In the genomic region with DNA sequence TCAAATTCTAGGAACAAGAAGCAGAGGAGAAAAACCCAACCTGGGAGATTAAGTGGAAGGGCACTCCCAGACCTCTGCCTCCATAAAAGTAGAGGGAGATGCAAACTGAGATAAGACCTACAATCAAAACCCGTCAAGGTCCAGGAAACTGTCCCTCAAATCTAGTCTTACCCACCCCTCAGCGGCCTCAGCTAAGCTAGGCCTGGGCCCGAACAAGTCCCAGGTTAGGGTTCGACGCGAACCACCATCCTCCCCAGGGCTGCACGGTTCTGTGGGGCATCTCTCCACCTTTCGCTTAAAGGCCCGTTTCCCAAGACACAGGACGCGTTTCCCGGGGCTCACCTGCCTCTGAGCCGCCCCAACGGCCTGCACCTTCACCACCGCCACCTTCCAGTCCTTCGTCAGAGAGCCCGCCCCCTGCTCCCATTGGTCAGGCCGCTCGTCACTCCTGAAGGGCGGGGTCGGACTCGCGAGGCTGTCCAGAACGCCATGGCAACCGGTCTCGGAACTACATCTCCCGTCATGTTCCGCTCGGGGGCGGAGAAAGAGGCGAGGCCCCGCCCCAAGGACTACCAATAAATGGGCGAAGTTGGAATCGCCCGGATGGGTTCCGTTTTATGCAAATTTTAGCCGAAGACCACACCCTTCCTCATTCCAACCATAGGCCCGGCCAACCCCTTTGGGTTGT, we compare ENCODE assay signal across 8 cellular contexts. TPM values are rescaled to one million over a fixed set of nuclear protein-coding genes. Genes with fewer than 3 reads are reported as not detected.
DNase-seq lines count a peak whose midpoint lies in the region; ATAC-seq and TF ChIP-seq lines count a peak whose summit lies in the region.

Gene CRYZL1 (minus strand): TSS at position 403 of the 688 bp plus-strand sequence. CDS start 10,190 bp downstream, outside the sequence.

- H3K4me1 ChIP-seq in gastroesophageal sphincter (peaks cover 0 to 49% (median 16%) of the 10 kb centered on the region in 3 donors), neutrophil (ENCODE audit: control insufficient read depth in 1 of 2, insufficient read depth in 1 of 2, low read depth in 1 of 2, low read length in 1 of 2) (peaks cover 28 to 32% of the 10 kb centered on the region in 2 experiments)

- H3K36me3 Mint-ChIP-seq in HFFc6 (ENCODE audit: low read depth) = peaks cover 12% of the 10 kb centered on the region; the same call in 1 of the 2 replicates
- H3K36me3 Mint-ChIP-seq in activated naive CD4-positive, alpha-beta T cell treated with anti-CD3 and anti-CD28 coated beads, Interleukin-2, amount 10 ng/mL, durations not matched to agents 7 days and 5 days = peaks cover 12% of the 10 kb centered on the region

- H3K36me3 ChIP-seq in SK-N-MC (ENCODE audit: insufficient read depth, low read length) (no peaks in the 10 kb centered on the region; the same call in 1 of the 2 replicates), gastroesophageal sphincter (no peaks in the 10 kb centered on the region), neutrophil (peaks cover 4% of the 10 kb centered on the region)

- TF ChIP-seq EP300 in gastroesophageal sphincter (IDR thresholded peaks at IDR 0.05) = no peak

- peak within 1 kb of the TSS; percentile 89 for H3K27ac ChIP-seq in SK-N-MC
- peak within 1 kb of the TSS; percentile 86 to 98 (median 94) for H3K27ac ChIP-seq in gastroesophageal sphincter
- H3K27ac ChIP-seq in neutrophil = peak within 1 kb of the TSS; percentile 90
- peak within 1 kb of the TSS; percentile 99 for H3K27ac ChIP-seq in substantia nigra (ENCODE audit: low read depth, low read length, poor library complexity, severe bottlenecking)

- H3K27me3 Mint-ChIP-seq in HFFc6 (ENCODE audit: insufficient read depth) = no peaks in the 10 kb centered on the region; the same call in 1 of the 2 replicates
- peaks cover 37% of the 10 kb centered on the region for H3K27me3 Mint-ChIP-seq in activated naive CD4-positive, alpha-beta T cell treated with anti-CD3 and anti-CD28 coated beads, Interleukin-2, amount 10 ng/mL, durations not matched to agents 7 days and 5 days

- peak; percentile 95 for DNase-seq in GM04503 (ENCODE audit: low read depth)
- peak; percentile 100 for DNase-seq in HFFc6
- DNase-seq in NB4 (ENCODE audit: low read depth) = peak; percentile 99
- peak; percentile 94 for DNase-seq in SK-N-MC (ENCODE audit: low read depth, low spot score)
- DNase-seq in activated naive CD4-positive, alpha-beta T cell treated with anti-CD3 and anti-CD28 coated beads, Interleukin-2, amount 10 ng/mL, durations not matched to agents 7 days and 5 days = peak; percentile 100
- DNase-seq in substantia nigra (lab: John Stamatoyannopoulos, UW) = peak; percentile 83 to 100 (median 100)

- no peak for TF ChIP-seq CTCF in HFFc6 (IDR thresholded peaks at IDR 0.05)
- TF ChIP-seq CTCF in NB4 (IDR thresholded peaks at IDR 0.05; ENCODE audit: low read depth, low read length) = no peak
- no peak for TF ChIP-seq CTCF in gastroesophageal sphincter (IDR thresholded peaks at IDR 0.05)
- peak; percentile 7 for TF ChIP-seq CTCF in neutrophil (IDR thresholded peaks at IDR 0.05)

- H3K9me3 ChIP-seq in SK-N-MC (ENCODE audit: low read depth, low read length) (no peaks in the 10 kb centered on the region), gastroesophageal sphincter (no peaks in the 10 kb centered on the region), neutrophil (no peaks in the 10 kb centered on the region)

- CTCF ChIA-PET in activated naive CD4-positive, alpha-beta T cell treated with anti-CD3 and anti-CD28 coated beads, Interleukin-2, amount 10 ng/mL, durations not matched to agents 7 days and 5 days (lab: Charles Lee) = no interaction called here

- peak; percentile 72 for TF ChIP-seq POLR2A in NB4 (IDR thresholded peaks at IDR 0.05; ENCODE audit: extremely low read depth, insufficient read length)
- TF ChIP-seq POLR2A in gastroesophageal sphincter (IDR thresholded peaks at IDR 0.05) = peak in 1 of 2 donors; percentile 18

- H3K4me3 Mint-ChIP-seq in HFFc6 = peak within 1 kb of the TSS; percentile 91
- H3K4me3 Mint-ChIP-seq in activated naive CD4-positive, alpha-beta T cell treated with anti-CD3 and anti-CD28 coated beads, Interleukin-2, amount 10 ng/mL, durations not matched to agents 7 days and 5 days = peak within 1 kb of the TSS; percentile 81

- 0 to 8% methylated on average over 8 to 9 of the region's 38 CpGs for WGBS in gastroesophageal sphincter (ENCODE audit: low coverage in 1 of 2), 2 donors

- H3K27me3 ChIP-seq in gastroesophageal sphincter = no peaks in the 10 kb centered on the region
- H3K27me3 ChIP-seq in neutrophil = peaks cover 19% of the 10 kb centered on the region

- peaks cover 22% of the 10 kb centered on the region for H3K4me1 Mint-ChIP-seq in HFFc6 (ENCODE audit: low read depth)
- H3K4me1 Mint-ChIP-seq in activated naive CD4-positive, alpha-beta T cell treated with anti-CD3 and anti-CD28 coated beads, Interleukin-2, amount 10 ng/mL, durations not matched to agents 7 days and 5 days = peaks cover 30% of the 10 kb centered on the region

- ATAC-seq in gastroesophageal sphincter = peak; percentile 90

- H3K27ac Mint-ChIP-seq in HFFc6 = peak within 1 kb of the TSS; percentile 95
- peak within 1 kb of the TSS; percentile 94 for H3K27ac Mint-ChIP-seq in activated naive CD4-positive, alpha-beta T cell treated with anti-CD3 and anti-CD28 coated beads, Interleukin-2, amount 10 ng/mL, durations not matched to agents 7 days and 5 days

- peak within 1 kb of the TSS; percentile 86 for H3K9ac ChIP-seq in SK-N-MC (ENCODE audit: insufficient read length)

- H3K9me3 Mint-ChIP-seq in HFFc6 = no peaks in the 10 kb centered on the region
- H3K9me3 Mint-ChIP-seq in activated naive CD4-positive, alpha-beta T cell treated with anti-CD3 and anti-CD28 coated beads, Interleukin-2, amount 10 ng/mL, durations not matched to agents 7 days and 5 days = no peaks in the 10 kb centered on the region

- H3K4me3 ChIP-seq in NB4 (ENCODE audit: low read depth, low read length) = peak within 1 kb of the TSS; percentile 86
- peak within 1 kb of the TSS; percentile 88 for H3K4me3 ChIP-seq in SK-N-MC
- H3K4me3 ChIP-seq in gastroesophageal sphincter = peak within 1 kb of the TSS; percentile 82 to 99
- peak within 1 kb of the TSS; percentile 79 to 96 for H3K4me3 ChIP-seq in neutrophil (ENCODE audit: low read depth in 1 of 2, low read length in 1 of 2)

RNA-seq across cellular contexts. Expression of gene CRYZL1, which starts in this region (rescaled TPM):
- 10 to 100 TPM; 28.0 to 32.8 (median 30.2) TPM for total RNA-seq in HFFc6 (2021; fragmentation: NEBNext Ultra II Directional; extraction: Animal tissue kit (Norgen Biotek cat#: 25700))
- total RNA-seq in gastroesophageal sphincter = 10 to 100 TPM; 24.4 to 47.3 (median 33.0) TPM

Comparison
In these comparisons a context has a peak if more than half of its experiments do, and no peak if none do; other contexts are left out.
1. Peak in every context shown above with its lines: DNase-seq, ATAC-seq, H3K4me3 ChIP-seq and H3K27ac ChIP-seq.